Comparison of ENCODE assay signal across 19 cellular contexts in the genomic region with DNA sequence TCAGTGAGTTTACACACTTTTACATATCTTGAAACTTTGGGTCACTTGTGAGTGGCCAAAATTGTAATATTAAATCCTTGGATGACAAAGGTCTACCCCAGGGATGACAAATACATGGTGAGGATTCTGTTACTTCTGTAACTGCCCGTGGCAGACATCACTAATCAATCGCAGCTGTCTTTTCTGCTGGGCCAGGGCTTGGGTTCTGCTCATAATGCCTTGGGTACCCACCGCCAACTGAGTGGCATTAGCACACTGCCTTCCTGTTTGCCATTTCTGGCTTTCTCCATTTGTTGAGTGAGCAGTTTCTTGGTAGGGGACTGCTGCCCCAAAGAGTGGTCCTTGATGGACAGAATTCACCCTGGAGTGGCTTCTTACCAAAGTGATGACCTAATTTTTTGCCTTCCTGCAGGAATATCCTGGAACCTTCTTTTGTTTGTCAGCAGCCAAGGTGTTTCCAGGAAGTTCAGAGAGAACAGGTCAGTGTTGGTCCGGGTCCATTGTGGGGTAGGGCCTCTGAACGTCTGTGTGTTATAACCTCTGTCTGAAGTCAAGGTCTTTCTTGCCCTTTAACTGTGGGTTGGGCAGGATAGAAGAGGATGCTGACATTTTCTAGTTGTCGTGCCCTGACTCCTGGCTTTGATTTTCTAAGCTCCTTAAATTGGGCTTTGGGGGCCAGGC. TPM values are rescaled to one million over a fixed set of nuclear protein-coding genes. Genes with fewer than 3 reads are reported as not detected.
A peak's percentile ranks its signal among the peaks of the same experiment; 100 is the strongest.
DNase-seq lines count a peak whose midpoint lies in the region; ATAC-seq and TF ChIP-seq lines count a peak whose summit lies in the region.
"Had no signal": no experiment of that assay in that cellular context is flagged by ENCODE, and none has a peak within 500 bp of the region (broad histone marks: within the 10 kb centered on the region; RNA-seq: fewer than 3 reads in every experiment).

No MANE protein-coding gene starts in this region.

- H3K36me3 ChIP-seq in Karpas-422 (ENCODE audit: insufficient read depth, low read length) (no peaks in the 10 kb centered on the region), gastroesophageal sphincter (peaks cover 0 to 23% of the 10 kb centered on the region in 2 donors), mesendoderm (ENCODE audit: control insufficient read depth, insufficient read depth, low read length) (no peaks in the 10 kb centered on the region), subcutaneous abdominal adipose tissue (ENCODE audit: control insufficient read depth in 5 of 5, insufficient read depth in 5 of 5, low read length in 5 of 5) (peaks cover 0 to 4% (median 4%) of the 10 kb centered on the region in 5 donors)

- peaks cover 5% of the 10 kb centered on the region for H3K79me1 ChIP-seq in mesendoderm (ENCODE audit: low read length)

- no peak for TF ChIP-seq POLR2A in gastroesophageal sphincter (IDR thresholded peaks at IDR 0.05)
- no peak for TF ChIP-seq POLR2A in lower leg skin (IDR thresholded peaks at IDR 0.05)

- no peak for ATAC-seq in gastroesophageal sphincter
- ATAC-seq: naive thymus-derived CD4-positive, alpha-beta T cell had no signal

- no peaks in the 10 kb centered on the region for H4K20me1 ChIP-seq in Karpas-422 (ENCODE audit: insufficient read depth, low read depth, low read length)

- H2AK5ac ChIP-seq in mesendoderm (ENCODE audit: low read length), result no peak overlapping the region

- no peak overlapping the region for H2BK5ac ChIP-seq in mesendoderm (ENCODE audit: low read length)

- no peak for TF ChIP-seq CTCF in gastroesophageal sphincter (IDR thresholded peaks at IDR 0.05)
- no peak for TF ChIP-seq CTCF in lower leg skin (IDR thresholded peaks at IDR 0.05)

- H3K79me2 ChIP-seq in Karpas-422 (ENCODE audit: low read length), result no peaks in the 10 kb centered on the region
- no peaks in the 10 kb centered on the region for H3K79me2 ChIP-seq in mesendoderm (ENCODE audit: control insufficient read depth, insufficient read depth, low read length)

- 62 to 68% methylated on average over 3 to 6 of the region's 6 CpGs for WGBS in gastroesophageal sphincter (ENCODE audit: low coverage in 1 of 2), 2 donors
- no CpG with 5 or more reads among the region's 6 CpGs for WGBS in mesendoderm (ENCODE audit: extremely low coverage, insufficient coverage, low lambda C conversion rate)
- WGBS in lower leg skin, 2 donors, result 67 to 70% methylated on average over 6 of the region's 6 CpGs

- no peak for DNase-seq in Karpas-422
- no peak for DNase-seq in mesendoderm
- no peak for DNase-seq in activated gamma-delta T cell treated with Interleukin-2 at 50 U/mL for 16 hours
- no peak for DNase-seq in T-helper 2 cell
- DNase-seq in iPS-NIHi7 (ENCODE audit: extremely low spot score), result no peak
- no peak for DNase-seq in lower leg skin (ENCODE audit: low spot score in 2 of 2)
- DNase-seq: activated CD4-positive, alpha-beta T cell treated with anti-CD3 and anti-CD28 coated beads for 1 hour; activated effector memory CD4-positive, alpha-beta T cell treated with Interleukin-2 at 50 U/mL for 16 hours; anterior cingulate cortex; GDM1; HFFc6; naive thymus-derived CD4-positive, alpha-beta T cell; NCI-H2081 treated with DMSO at 0.1 percent for 48 hours; T-helper 9 cell had no signal

- H2BK15ac ChIP-seq in mesendoderm (replicated peaks; ENCODE audit: low read depth), result no peak overlapping the region

- H3K4me1 ChIP-seq in Karpas-422 (ENCODE audit: low read length) (peaks cover 5% of the 10 kb centered on the region; the same call in 1 of the 2 replicates), gastroesophageal sphincter (peaks cover 0 to 48% (median 0%) of the 10 kb centered on the region in 3 donors), mesendoderm (ENCODE audit: control insufficient read depth, low read depth, low read length) (peaks cover 4% of the 10 kb centered on the region), subcutaneous abdominal adipose tissue (ENCODE audit: control insufficient read depth in 5 of 5, insufficient read depth in 5 of 5, low read length in 5 of 5) (peaks cover 4 to 71% (median 35%) of the 10 kb centered on the region in 5 donors)

- no peak overlapping the region for H3K4me3 ChIP-seq in Karpas-422 (ENCODE audit: low read length)
- no peak overlapping the region for H3K4me3 ChIP-seq in gastroesophageal sphincter
- H3K4me3 ChIP-seq in mesendoderm (ENCODE audit: low read length), result no peak overlapping the region
- H3K4me3 ChIP-seq in subcutaneous abdominal adipose tissue (ENCODE audit: low read depth in 1 of 5, low read length in 5 of 5), result no peak overlapping the region
- H3K4me3 ChIP-seq in lower leg skin (ENCODE audit: low read depth, poor library complexity, severe bottlenecking), result no peak overlapping the region
- H3K4me3 ChIP-seq: coronary artery, thoracic aorta had no signal

- H3K23ac ChIP-seq in mesendoderm (ENCODE audit: low read length), result no peak overlapping the region

- H4K8ac ChIP-seq in mesendoderm (ENCODE audit: low read depth, low read length), result no peak overlapping the region

- H3K56ac ChIP-seq in mesendoderm (ENCODE audit: low read length), result no peak overlapping the region

- H3K4ac ChIP-seq in mesendoderm (ENCODE audit: low read depth, low read length), result peak overlapping the region; percentile 6

- intact Hi-C loops in lower leg skin (cut with DNase I; ENCODE audit: low total_unique reads), result no loop called here

- no peak overlapping the region for H3K18ac ChIP-seq in mesendoderm (ENCODE audit: low read length)

- 0 out of 2 replicates have a peak overlapping the region, but pooled peaks have one; percentile 27 for H2AFZ ChIP-seq in Karpas-422 (ENCODE audit: low read length)

- H3K4me2 ChIP-seq in Karpas-422 (ENCODE audit: low read depth, low read length, poor library complexity, severe bottlenecking) (no peak overlapping the region), mesendoderm (ENCODE audit: low read length) (no peak overlapping the region)

- no peak for TF ChIP-seq EP300 in gastroesophageal sphincter (IDR thresholded peaks at IDR 0.05)

- H3K9ac ChIP-seq in Karpas-422 (ENCODE audit: low read length), result no peak overlapping the region
- H3K9ac ChIP-seq in mesendoderm (ENCODE audit: low read length), result no peak overlapping the region
- no peak overlapping the region for H3K9ac ChIP-seq in subcutaneous abdominal adipose tissue (ENCODE audit: low read length in 5 of 5)

- peak overlapping the region; percentile 44 for H4K5ac ChIP-seq in mesendoderm (ENCODE audit: low read length)

- H3K9me3 ChIP-seq in Karpas-422 (ENCODE audit: low read length) (no peaks in the 10 kb centered on the region), gastroesophageal sphincter (no peaks in the 10 kb centered on the region), subcutaneous abdominal adipose tissue (ENCODE audit: control insufficient read depth in 5 of 5, low read length in 5 of 5) (no peaks in the 10 kb centered on the region)
- H3K9me3 ChIP-seq: thoracic aorta had no signal

- H3K27ac ChIP-seq in Karpas-422 (ENCODE audit: low read length) (no peak overlapping the region), gastroesophageal sphincter (peak overlapping the region in 3 of 4 donors; percentile 11 to 45 (median 38)), mesendoderm (ENCODE audit: low read depth, low read length) (no peak overlapping the region), subcutaneous abdominal adipose tissue (ENCODE audit: low read depth, low read length) (peak overlapping the region; percentile 33)
- H3K27ac ChIP-seq: epithelial cell of prostate, thoracic aorta had no signal

- no peaks in the 10 kb centered on the region for H3K9me2 ChIP-seq in Karpas-422 (replicated peaks; ENCODE audit: insufficient read depth, low read length)

- H3K27me3 ChIP-seq in Karpas-422 (ENCODE audit: low read length), result no peaks in the 10 kb centered on the region
- no peaks in the 10 kb centered on the region for H3K27me3 ChIP-seq in gastroesophageal sphincter
- no peaks in the 10 kb centered on the region for H3K27me3 ChIP-seq in mesendoderm (ENCODE audit: insufficient read depth, low read length, poor library complexity)
- H3K27me3 ChIP-seq in subcutaneous abdominal adipose tissue (ENCODE audit: control insufficient read depth in 5 of 5, insufficient read depth in 4 of 5, low read length in 5 of 5), result no peaks in the 10 kb centered on the region

- H2BK120ac ChIP-seq in mesendoderm (ENCODE audit: low read depth, low read length), result no peak overlapping the region

RNA-seq across cellular contexts. Expression of a gene that starts 6.2 kb away (rescaled TPM):
- 0.25 and 2.0 TPM in 2 replicates for total RNA-seq in Karpas-422 (2014; rRNA removed; shearing (Covaris generic); ENCODE audit: low replicate concordance)
- total RNA-seq in gastroesophageal sphincter (10 to 100 TPM; 19.5 to 30.2 (median 26.0) TPM), lower leg skin (10 to 100 TPM; 27.9 to 49.1 (median 42.0) TPM)
- polyA plus RNA-seq in mesendoderm (2013, experiment 1 of 2), result 13.2 TPM
- 12.5 TPM for polyA plus RNA-seq in mesendoderm (2013, experiment 2 of 2)

Comparison
In these comparisons a context has a peak if more than half of its experiments do, and no peak if none do; other contexts are left out.
1. H3K27ac ChIP-seq: peak in gastroesophageal sphincter (3 of 4) and subcutaneous abdominal adipose tissue (single experiment); none in Karpas-422 (single experiment) and mesendoderm (single experiment).